24 cellular contexts compared by ENCODE assay signal in the genomic region with DNA sequence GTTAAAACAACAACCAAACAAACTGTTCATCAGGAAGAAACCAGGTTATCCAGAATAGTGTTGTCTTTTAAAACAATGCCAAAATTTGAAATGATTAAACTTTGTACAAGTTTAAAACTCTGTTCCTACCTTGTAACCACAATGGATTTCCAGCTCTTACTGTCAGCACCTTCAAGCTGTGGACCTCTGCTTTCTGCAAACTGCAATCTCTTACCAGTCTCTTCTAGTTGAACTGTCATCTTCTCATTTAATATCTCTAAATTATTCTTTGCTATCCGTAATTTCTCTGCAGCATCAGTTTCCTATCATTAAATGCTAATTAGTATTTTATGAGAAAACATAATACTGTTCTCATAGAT. TPM values are rescaled to one million over a fixed set of nuclear protein-coding genes. Genes with fewer than 3 reads are reported as not detected.
DNase-seq lines count a peak whose midpoint lies in the region; ATAC-seq and TF ChIP-seq lines count a peak whose summit lies in the region.
"Had no signal": no experiment of that assay in that cellular context is flagged by ENCODE, and none has a peak within 500 bp of the region (broad histone marks: within the 10 kb centered on the region; RNA-seq: fewer than 3 reads in every experiment).

No MANE protein-coding gene starts in this region.

- TF ChIP-seq CTCF in HFFc6 (IDR thresholded peaks at IDR 0.05) (no peak), nephron (IDR thresholded peaks at IDR 0.05; ENCODE audit: unreplicated experiment in 3 of 3) (no peak), right lobe of liver (IDR thresholded peaks at IDR 0.05) (no peak)

- H3K4me3 ChIP-seq in right lobe of liver: no peak overlapping the region
- H3K4me3 ChIP-seq: SJCRH30 had no signal

- H3K4me1 ChIP-seq in right lobe of liver: no peaks in the 10 kb centered on the region
- H3K4me1 ChIP-seq: SJCRH30 had no signal

- H3K36me3 ChIP-seq in right lobe of liver: peaks cover 0 to 4% (median 0%) of the 10 kb centered on the region in 4 donors

- H3K4me3 Mint-ChIP-seq in HFFc6 (no peak overlapping the region), nephron (no peak overlapping the region)
- H3K4me3 Mint-ChIP-seq: CD8-positive, alpha-beta T cell had no signal

- H3K27ac ChIP-seq in angular gyrus (ENCODE audit: low read depth, low read length): peak overlapping the region; percentile 30
- H3K27ac ChIP-seq in right lobe of liver: no peak overlapping the region
- H3K27ac ChIP-seq: SJCRH30 had no signal

- ATAC-seq in left cardiac atrium (peak; percentile 36 to 52), HG02840 (IDR thresholded peaks at IDR 0.05; ENCODE audit: low FRiP score, unreplicated experiment) (no peak), right lobe of liver (no peak)
- ATAC-seq: CD8-positive, alpha-beta T cell; Panc1 had no signal

- no peak for TF ChIP-seq POLR2A in right lobe of liver (IDR thresholded peaks at IDR 0.05)

- peak overlapping the region; percentile 19; the same call in 1 of the 2 replicates for H3K27ac Mint-ChIP-seq in HFFc6
- peak overlapping the region in 2 of 3 experiments; percentile 38 to 42 for H3K27ac Mint-ChIP-seq in nephron
- H3K27ac Mint-ChIP-seq: CD8-positive, alpha-beta T cell had no signal

- no peak for DNase-seq in HFFc6
- DNase-seq in left cardiac atrium: no peak
- DNase-seq in DMS79 (lab: John Stamatoyannopoulos, UW): no peak
- no peak for DNase-seq in activated CD4-positive, CD25-positive, alpha-beta regulatory T cell (lab: John Stamatoyannopoulos, UW)
- no peak for DNase-seq in right lobe of liver
- DNase-seq: AML-193; C1 segment of cervical spinal cord; CD8-positive, alpha-beta T cell; Karpas-422; MV-4-11; NCI-H1105 treated with DMSO at 0.1 percent for 48 hours; NCI-H2029 treated with DMSO at 0.1 percent for 48 hours; NCI-H345; NCI-H524; NCI-H774; NK-92 treated with Interleukin-12 subunit alpha and Interleukin-12 subunit beta, amount 100 ng/mL, for 24 hours; SJCRH30 had no signal

- H3K9me3 Mint-ChIP-seq in HFFc6 (no peaks in the 10 kb centered on the region), nephron (no peaks in the 10 kb centered on the region)
- H3K9me3 Mint-ChIP-seq: CD8-positive, alpha-beta T cell had no signal

- WGBS in right lobe of liver (ENCODE audit: insufficient coverage, low coverage, low lambda C conversion rate, missing lambda C conversion rate): 77% methylated on average over 1 of the region's 1 CpG

- H3K4me1 Mint-ChIP-seq in HFFc6 (ENCODE audit: low read depth) (peaks cover 43% of the 10 kb centered on the region), nephron (no peaks in the 10 kb centered on the region)

- H3K27me3 ChIP-seq in right lobe of liver: no peaks in the 10 kb centered on the region
- H3K27me3 ChIP-seq: SJCRH30 had no signal

- intact Hi-C loops in left cardiac atrium (cut with DNase I) (no loop called here), right lobe of liver (cut with DNase I) (no loop called here)

- H3K36me3 Mint-ChIP-seq in HFFc6 (ENCODE audit: low read depth): peaks cover 29% of the 10 kb centered on the region
- H3K36me3 Mint-ChIP-seq in nephron (ENCODE audit: low read depth): peaks cover 63% of the 10 kb centered on the region

- no peaks in the 10 kb centered on the region for H3K27me3 Mint-ChIP-seq in HFFc6 (ENCODE audit: insufficient read depth)
- no peaks in the 10 kb centered on the region for H3K27me3 Mint-ChIP-seq in nephron (ENCODE audit: low read depth)

- no peaks in the 10 kb centered on the region for H3K9me3 ChIP-seq in right lobe of liver
- H3K9me3 ChIP-seq: SJCRH30 had no signal

RNA-seq across cellular contexts. Expression of a gene that starts 29.5 kb away (rescaled TPM):
- not detected for total RNA-seq in HFFc6 (2021; fragmentation: NEBNext Ultra II Directional; extraction: Animal tissue kit (Norgen Biotek cat#: 25700))
- total RNA-seq in left cardiac atrium (not detected), right lobe of liver (not detected)
- total RNA-seq: G401, H4, M059J, SJCRH30 had no signal

Comparison
In these comparisons a context has a peak if more than half of its experiments do, and no peak if none do; other contexts are left out.
1. ATAC-seq: peak in left cardiac atrium (2 of 2); none in HG02840 (single experiment) and right lobe of liver (0 of 4).